2 cellular contexts compared by ENCODE assay signal in genomic region chr18:1503847-1504246, GRCh38.
TF ChIP-seq lines count a peak whose summit lies in the region.

No MANE protein-coding gene starts in this region.

TF ChIP-seq in HepG2, 621 proteins besides CTCF, POLR2A, EP300 and RAD21:
- TF ChIP-seq SUZ12 (IDR thresholded peaks at IDR 0.05; ENCODE audit: low read depth, low read length) (no peak), ZFYVE20 (CRISPR knock-in tag; IDR thresholded peaks at IDR 0.05; ENCODE audit: borderline replicate concordance, low read depth) (no peak), AHR (CRISPR knock-in tag; IDR thresholded peaks at IDR 0.05) (no peak), PITX1 (CRISPR knock-in tag; IDR thresholded peaks at IDR 0.05) (no peak), ZNF362 (CRISPR knock-in tag; IDR thresholded peaks at IDR 0.05; ENCODE audit: borderline replicate concordance) (no peak), THYN1 (CRISPR knock-in tag; IDR thresholded peaks at IDR 0.05; ENCODE audit: borderline replicate concordance, low read depth) (no peak), HNRNPK (IDR thresholded peaks at IDR 0.05; ENCODE audit: low read depth, low read length, poor library complexity, severe bottlenecking) (no peak), ZNF256 (CRISPR knock-in tag; conservative IDR thresholded peaks at IDR 0.05) (no peak)

TF ChIP-seq in K562, 482 proteins besides CTCF, POLR2A, EP300 and RAD21:
- TF ChIP-seq MXI1 (IDR thresholded peaks at IDR 0.05; ENCODE audit: low read depth, low read length) (no peak), HMBOX1 (IDR thresholded peaks at IDR 0.05) (0 out of 2 replicates have a peak, but pooled peaks have one; percentile 17)
